ENCODE assay signal across 17 cellular contexts in genomic region chr2:78676921-78677696, GRCh38.
DNase-seq lines count a peak whose midpoint lies in the region; ATAC-seq and TF ChIP-seq lines count a peak whose summit lies in the region.
"Had no signal": no experiment of that assay in that cellular context is flagged by ENCODE, and none has a peak within 500 bp of the region (broad histone marks: within the 10 kb centered on the region; RNA-seq: fewer than 3 reads in every experiment).

No MANE protein-coding gene starts in this region.

- 0 out of 2 replicates have a peak, but pooled peaks cover 5% of the 10 kb centered on the region for H3K9me3 Mint-ChIP-seq in WTC11
- H3K9me3 Mint-ChIP-seq in effector memory CD8-positive, alpha-beta T cell, result peaks cover 2 to 11% of the 10 kb centered on the region in 2 donors

- H3K27me3 Mint-ChIP-seq in WTC11 (ENCODE audit: low read depth), result 0 out of 2 replicates have a peak, but pooled peaks cover 3% of the 10 kb centered on the region
- no peaks in the 10 kb centered on the region for H3K27me3 Mint-ChIP-seq in effector memory CD8-positive, alpha-beta T cell
- H3K27me3 Mint-ChIP-seq: activated CD4-positive, alpha-beta T cell treated with anti-CD3 and anti-CD28 coated beads for 36 hours; CD8-positive, alpha-beta memory T cell had no signal

- H3K36me3 Mint-ChIP-seq in WTC11, result no peaks in the 10 kb centered on the region
- no peaks in the 10 kb centered on the region for H3K36me3 Mint-ChIP-seq in effector memory CD8-positive, alpha-beta T cell (ENCODE audit: insufficient read depth)
- H3K36me3 Mint-ChIP-seq: CD8-positive, alpha-beta memory T cell had no signal

- TF ChIP-seq CTCF in right atrium auricular region (IDR thresholded peaks at IDR 0.05) (no peak), WTC11 (IDR thresholded peaks at IDR 0.05) (no peak)

- intact Hi-C loops in Right ventricle myocardium inferior (cut with DNase I), result no loop called here

- CTCF ChIA-PET in WTC11 (lab: Charles Lee), result interaction anchor here (0.6 to 2.4 kb wide), 3 partner anchors 184 to 302 kb away, joined by 3 to 15 read pairs (median 4); no protein-coding TSS in a partner anchor

- H3K4me3 Mint-ChIP-seq in WTC11, result no peak overlapping the region
- H3K4me3 Mint-ChIP-seq in effector memory CD8-positive, alpha-beta T cell, result no peak overlapping the region
- H3K4me3 Mint-ChIP-seq: activated CD4-positive, alpha-beta T cell treated with anti-CD3 and anti-CD28 coated beads for 36 hours; CD8-positive, alpha-beta memory T cell had no signal

- no peak overlapping the region for H3K27ac Mint-ChIP-seq in WTC11
- no peak overlapping the region for H3K27ac Mint-ChIP-seq in effector memory CD8-positive, alpha-beta T cell
- H3K27ac Mint-ChIP-seq: activated CD4-positive, alpha-beta T cell treated with anti-CD3 and anti-CD28 coated beads for 36 hours had no signal

- no peaks in the 10 kb centered on the region for H3K9me3 ChIP-seq in right atrium auricular region
- H3K9me3 ChIP-seq: lower lobe of right lung had no signal

- peaks cover 21% of the 10 kb centered on the region for H3K4me1 Mint-ChIP-seq in WTC11
- H3K4me1 Mint-ChIP-seq in effector memory CD8-positive, alpha-beta T cell (ENCODE audit: low read depth in 2 of 2), result no peaks in the 10 kb centered on the region
- H3K4me1 Mint-ChIP-seq: activated CD4-positive, alpha-beta T cell treated with anti-CD3 and anti-CD28 coated beads for 36 hours; CD8-positive, alpha-beta memory T cell had no signal

- H3K4me3 ChIP-seq in right atrium auricular region, result no peak overlapping the region
- H3K4me3 ChIP-seq: coronary artery, lower lobe of right lung had no signal

- H3K27me3 ChIP-seq in right atrium auricular region, result no peaks in the 10 kb centered on the region
- H3K27me3 ChIP-seq: brain microvascular endothelial cell had no signal

- DNase-seq in Right ventricle myocardium inferior (ENCODE audit: missing footprints), result peak; percentile 20
- no peak for DNase-seq in right atrium auricular region (ENCODE audit: low spot score)
- DNase-seq in NAMALWA (ENCODE audit: low spot score), result peak; percentile 15
- DNase-seq in WTC11 (ENCODE audit: low spot score), result peak; percentile 22
- DNase-seq in effector memory CD8-positive, alpha-beta T cell, result no peak
- DNase-seq in NCI-H128 (lab: John Stamatoyannopoulos, UW; ENCODE audit: unreplicated experiment), result no peak
- no peak for DNase-seq in DMS153 treated with DMSO at 0.1 percent for 48 hours (lab: John Stamatoyannopoulos, UW; ENCODE audit: unreplicated experiment)
- DNase-seq: activated CD4-positive, alpha-beta T cell treated with anti-CD3 and anti-CD28 coated beads for 36 hours; brain microvascular endothelial cell; CD8-positive, alpha-beta memory T cell; islet precursor cell; lower lobe of right lung; NCI-H226; occipital lobe; PC-3 had no signal

- H3K27ac ChIP-seq in right atrium auricular region, result no peak overlapping the region
- H3K27ac ChIP-seq: brain microvascular endothelial cell, coronary artery, lower lobe of right lung had no signal

- no peaks in the 10 kb centered on the region for H3K36me3 ChIP-seq in right atrium auricular region
- H3K36me3 ChIP-seq: brain microvascular endothelial cell, lower lobe of right lung had no signal

- ATAC-seq in Right ventricle myocardium inferior (no peak), WTC11 (no peak), GM21447 (IDR thresholded peaks at IDR 0.05; ENCODE audit: unreplicated experiment) (no peak)
- no peak for ATAC-seq in effector memory CD8-positive, alpha-beta T cell (replicated peaks)
- ATAC-seq: activated CD4-positive, alpha-beta T cell treated with anti-CD3 and anti-CD28 coated beads for 36 hours; lower lobe of right lung; PC-3 had no signal

- POLR2A ChIA-PET in WTC11 (lab: Charles Lee), result interaction anchor here (0.6 kb wide), 1 partner anchor 193 kb away, joined by 3 read pairs; no protein-coding TSS in a partner anchor

- H3K4me1 ChIP-seq in right atrium auricular region, result no peaks in the 10 kb centered on the region
- H3K4me1 ChIP-seq: lower lobe of right lung had no signal

TF ChIP-seq in WTC11, 78 proteins besides CTCF, POLR2A, EP300 and RAD21:
- TF ChIP-seq TCF7 (CRISPR knock-in tag; IDR thresholded peaks at IDR 0.05; ENCODE audit: low read depth), result no peak
- no peak for TF ChIP-seq ATF2 (CRISPR knock-in tag; IDR thresholded peaks at IDR 0.05; ENCODE audit: borderline replicate concordance, low read depth)
- no peak for TF ChIP-seq NR3C1 (CRISPR knock-in tag; conservative IDR thresholded peaks at IDR 0.05; ENCODE audit: low read depth)
- TF ChIP-seq, protein P1, sequence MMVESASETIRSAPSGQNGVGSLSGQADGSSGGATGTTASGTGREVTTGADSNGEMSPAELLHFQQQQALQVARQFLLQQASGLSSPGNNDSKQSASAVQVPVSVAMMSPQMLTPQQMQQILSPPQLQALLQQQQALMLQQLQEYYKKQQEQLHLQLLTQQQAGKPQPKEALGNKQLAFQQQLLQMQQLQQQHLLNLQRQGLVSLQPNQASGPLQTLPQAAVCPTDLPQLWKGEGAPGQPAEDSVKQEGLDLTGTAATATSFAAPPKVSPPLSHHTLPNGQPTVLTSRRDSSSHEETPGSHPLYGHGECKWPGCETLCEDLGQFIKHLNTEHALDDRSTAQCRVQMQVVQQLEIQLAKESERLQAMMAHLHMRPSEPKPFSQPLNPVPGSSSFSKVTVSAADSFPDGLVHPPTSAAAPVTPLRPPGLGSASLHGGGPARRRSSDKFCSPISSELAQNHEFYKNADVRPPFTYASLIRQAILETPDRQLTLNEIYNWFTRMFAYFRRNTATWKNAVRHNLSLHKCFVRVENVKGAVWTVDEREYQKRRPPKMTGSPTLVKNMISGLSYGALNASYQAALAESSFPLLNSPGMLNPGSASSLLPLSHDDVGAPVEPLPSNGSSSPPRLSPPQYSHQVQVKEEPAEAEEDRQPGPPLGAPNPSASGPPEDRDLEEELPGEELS (CRISPR knock-in tag; IDR thresholded peaks at IDR 0.05), result no peak
- TF ChIP-seq ATF3 (CRISPR knock-in tag; conservative IDR thresholded peaks at IDR 0.05), result no peak
- no peak for TF ChIP-seq EMX1 (CRISPR knock-in tag; IDR thresholded peaks at IDR 0.05)
- TF ChIP-seq ZNF671 (CRISPR knock-in tag; IDR thresholded peaks at IDR 0.05), result no peak
- TF ChIP-seq, protein P2, sequence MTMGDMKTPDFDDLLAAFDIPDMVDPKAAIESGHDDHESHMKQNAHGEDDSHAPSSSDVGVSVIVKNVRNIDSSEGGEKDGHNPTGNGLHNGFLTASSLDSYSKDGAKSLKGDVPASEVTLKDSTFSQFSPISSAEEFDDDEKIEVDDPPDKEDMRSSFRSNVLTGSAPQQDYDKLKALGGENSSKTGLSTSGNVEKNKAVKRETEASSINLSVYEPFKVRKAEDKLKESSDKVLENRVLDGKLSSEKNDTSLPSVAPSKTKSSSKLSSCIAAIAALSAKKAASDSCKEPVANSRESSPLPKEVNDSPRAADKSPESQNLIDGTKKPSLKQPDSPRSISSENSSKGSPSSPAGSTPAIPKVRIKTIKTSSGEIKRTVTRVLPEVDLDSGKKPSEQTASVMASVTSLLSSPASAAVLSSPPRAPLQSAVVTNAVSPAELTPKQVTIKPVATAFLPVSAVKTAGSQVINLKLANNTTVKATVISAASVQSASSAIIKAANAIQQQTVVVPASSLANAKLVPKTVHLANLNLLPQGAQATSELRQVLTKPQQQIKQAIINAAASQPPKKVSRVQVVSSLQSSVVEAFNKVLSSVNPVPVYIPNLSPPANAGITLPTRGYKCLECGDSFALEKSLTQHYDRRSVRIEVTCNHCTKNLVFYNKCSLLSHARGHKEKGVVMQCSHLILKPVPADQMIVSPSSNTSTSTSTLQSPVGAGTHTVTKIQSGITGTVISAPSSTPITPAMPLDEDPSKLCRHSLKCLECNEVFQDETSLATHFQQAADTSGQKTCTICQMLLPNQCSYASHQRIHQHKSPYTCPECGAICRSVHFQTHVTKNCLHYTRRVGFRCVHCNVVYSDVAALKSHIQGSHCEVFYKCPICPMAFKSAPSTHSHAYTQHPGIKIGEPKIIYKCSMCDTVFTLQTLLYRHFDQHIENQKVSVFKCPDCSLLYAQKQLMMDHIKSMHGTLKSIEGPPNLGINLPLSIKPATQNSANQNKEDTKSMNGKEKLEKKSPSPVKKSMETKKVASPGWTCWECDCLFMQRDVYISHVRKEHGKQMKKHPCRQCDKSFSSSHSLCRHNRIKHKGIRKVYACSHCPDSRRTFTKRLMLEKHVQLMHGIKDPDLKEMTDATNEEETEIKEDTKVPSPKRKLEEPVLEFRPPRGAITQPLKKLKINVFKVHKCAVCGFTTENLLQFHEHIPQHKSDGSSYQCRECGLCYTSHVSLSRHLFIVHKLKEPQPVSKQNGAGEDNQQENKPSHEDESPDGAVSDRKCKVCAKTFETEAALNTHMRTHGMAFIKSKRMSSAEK (CRISPR knock-in tag; IDR thresholded peaks at IDR 0.05; ENCODE audit: borderline replicate concordance), result no peak
- no peak for TF ChIP-seq ZNF232 (CRISPR knock-in tag; IDR thresholded peaks at IDR 0.05)
- no peak for TF ChIP-seq FOXJ3 (CRISPR knock-in tag; IDR thresholded peaks at IDR 0.05; ENCODE audit: borderline replicate concordance)
- no peak for TF ChIP-seq FOXK1 (CRISPR knock-in tag; IDR thresholded peaks at IDR 0.05)
- TF ChIP-seq ZNF138 (CRISPR knock-in tag; conservative IDR thresholded peaks at IDR 0.05), result no peak
- no peak for TF ChIP-seq ATF1 (CRISPR knock-in tag; IDR thresholded peaks at IDR 0.05)
- TF ChIP-seq MYBL2 (CRISPR knock-in tag; IDR thresholded peaks at IDR 0.05), result no peak

Comparison
In these comparisons a context has a peak if more than half of its experiments do, and no peak if none do; other contexts are left out.
1. DNase-seq: peak in Right ventricle myocardium inferior (single experiment), NAMALWA (single experiment) and WTC11 (single experiment); none in right atrium auricular region (single experiment), effector memory CD8-positive, alpha-beta T cell (0 of 3), NCI-H128 (single experiment) and DMS153 treated with DMSO at 0.1 percent for 48 hours (single experiment).